In genomic region chr11:116513894-116514293, GRCh38 we compare ENCODE assay signal across 8 cellular contexts.
DNase-seq lines count a peak whose midpoint lies in the region; ATAC-seq, FAIRE-seq and TF ChIP-seq lines count a peak whose summit lies in the region.

No MANE protein-coding gene starts in this region.

- H3K4me3 ChIP-seq in SU-DHL-6 (ENCODE audit: insufficient read depth, low read length, poor library complexity, severe bottlenecking) (no peak overlapping the region), keratinocyte (ENCODE audit: control insufficient read depth in 2 of 3, extremely low read depth in 1 of 3, insufficient read depth in 2 of 3, low read depth in 1 of 3, low read length in 3 of 3) (no peak overlapping the region), sigmoid colon (no peak overlapping the region), ovary (no peak overlapping the region)

- no peaks in the 10 kb centered on the region for H3K4me1 ChIP-seq in keratinocyte (ENCODE audit: control insufficient read depth, extremely low read depth, insufficient read depth, low read length)
- H3K4me1 ChIP-seq in sigmoid colon: peaks cover 0 to 12% (median 3%) of the 10 kb centered on the region in 4 donors
- no peaks in the 10 kb centered on the region for H3K4me1 ChIP-seq in ovary (ENCODE audit: insufficient read depth)

- in situ Hi-C loops in GM13976 (cut with MboI; ENCODE audit: low sequenced_read_pairs, unreplicated experiment): no loop called here

- TF ChIP-seq EP300 in sigmoid colon (IDR thresholded peaks at IDR 0.05) (no peak), ovary (IDR thresholded peaks at IDR 0.05) (no peak)

- no peaks in the 10 kb centered on the region for H3K9me1 ChIP-seq in keratinocyte (ENCODE audit: control insufficient read depth, extremely low read depth, insufficient read depth, low read length)

- FAIRE-seq in keratinocyte (lab: Jason Lieb, UNC): no peak

- H4K20me1 ChIP-seq in SU-DHL-6 (ENCODE audit: low read depth, low read length) (no peaks in the 10 kb centered on the region), keratinocyte (ENCODE audit: control insufficient read depth, extremely low read depth, insufficient read depth, low read length) (no peaks in the 10 kb centered on the region)

- H3K27ac ChIP-seq in SU-DHL-6 (ENCODE audit: low read depth, low read length) (no peak overlapping the region), keratinocyte (ENCODE audit: control insufficient read depth, insufficient read depth, low read length) (no peak overlapping the region), sigmoid colon (no peak overlapping the region), ovary (no peak overlapping the region)

- intact Hi-C loops in sigmoid colon (cut with DNase I) (no loop called here), ovary (cut with DNase I) (no loop called here)

- H3K36me3 ChIP-seq in SU-DHL-6 (ENCODE audit: low read length) (no peaks in the 10 kb centered on the region), keratinocyte (ENCODE audit: control insufficient read depth in 2 of 2, extremely low read depth in 1 of 2, insufficient read depth in 2 of 2, low read length in 2 of 2) (no peaks in the 10 kb centered on the region), sigmoid colon (no peaks in the 10 kb centered on the region), ovary (no peaks in the 10 kb centered on the region)

- DNase-seq in CD1c-positive myeloid dendritic cell (ENCODE audit: extremely low spot score) (peak; percentile 22), GM13976 (ENCODE audit: low spot score) (peak; percentile 61), keratinocyte (ENCODE audit: low read depth, low spot score) (no peak), sigmoid colon (no peak), COR-L47 (lab: John Stamatoyannopoulos, UW) (no peak), ovary (no peak)

- H3K27me3 ChIP-seq in SU-DHL-6 (ENCODE audit: low read length) (no peaks in the 10 kb centered on the region), keratinocyte (ENCODE audit: control insufficient read depth, extremely low read depth, insufficient read depth, low read length) (no peaks in the 10 kb centered on the region), sigmoid colon (no peaks in the 10 kb centered on the region), ovary (no peaks in the 10 kb centered on the region)

- H3K9ac ChIP-seq in SU-DHL-6 (ENCODE audit: low read length) (no peak overlapping the region), keratinocyte (ENCODE audit: control insufficient read depth, extremely low read depth, insufficient read depth, low read length) (no peak overlapping the region)

- no peaks in the 10 kb centered on the region for H3K9me2 ChIP-seq in SU-DHL-6 (replicated peaks; ENCODE audit: insufficient read depth, low read length)

- ATAC-seq in HG03439 (IDR thresholded peaks at IDR 0.05; ENCODE audit: unreplicated experiment): no peak

- no peak overlapping the region for H3K4me2 ChIP-seq in SU-DHL-6 (ENCODE audit: low read depth, low read length, poor library complexity, severe bottlenecking)
- no peak overlapping the region for H3K4me2 ChIP-seq in keratinocyte (ENCODE audit: control insufficient read depth, extremely low read depth, insufficient read depth, low read depth, low read length)

- H2AFZ ChIP-seq in SU-DHL-6 (ENCODE audit: low read depth, low read length, severe bottlenecking): no peak overlapping the region
- no peak overlapping the region for H2AFZ ChIP-seq in keratinocyte (ENCODE audit: control insufficient read depth, low read length)

- no peaks in the 10 kb centered on the region for H3K79me2 ChIP-seq in SU-DHL-6 (ENCODE audit: insufficient read depth, low read length)
- H3K79me2 ChIP-seq in keratinocyte (ENCODE audit: control insufficient read depth, insufficient read depth, low read length): no peaks in the 10 kb centered on the region

- dilution Hi-C loops in keratinocyte (cut with MboI; ENCODE audit: extremely low pct_ligation_motif_present, low sequenced_read_pairs): no loop called here

- H3K9me3 ChIP-seq in SU-DHL-6 (ENCODE audit: insufficient read depth, low read length): no peaks in the 10 kb centered on the region
- no peaks in the 10 kb centered on the region for H3K9me3 ChIP-seq in keratinocyte (ENCODE audit: control insufficient read depth, low read depth, low read length)
- H3K9me3 ChIP-seq in sigmoid colon: no peaks in the 10 kb centered on the region
- no peaks in the 10 kb centered on the region for H3K9me3 ChIP-seq in ovary

- TF ChIP-seq CTCF in GM13976 (IDR thresholded peaks at IDR 0.05; ENCODE audit: borderline replicate concordance, control extremely low read depth, extremely low read depth, insufficient read depth, missing control alignments): peak; percentile 15
- TF ChIP-seq CTCF in SU-DHL-6 (IDR thresholded peaks at IDR 0.05; ENCODE audit: insufficient read depth, low read length, poor library complexity, severe bottlenecking): peak; percentile 18
- peak; percentile 32 to 68 (median 47) for TF ChIP-seq CTCF in keratinocyte (optimal IDR thresholded peaks at IDR 0.05 in 1 of 3, IDR thresholded peaks at IDR 0.05 in 1 of 3, conservative IDR thresholded peaks at IDR 0.05 in 1 of 3; ENCODE audit: extremely low read depth in 1 of 3, insufficient read depth in 2 of 3, low read length in 3 of 3)
- no peak for TF ChIP-seq CTCF in sigmoid colon (IDR thresholded peaks at IDR 0.05)
- TF ChIP-seq CTCF in ovary (IDR thresholded peaks at IDR 0.05): no peak

- TF ChIP-seq POLR2A in sigmoid colon (IDR thresholded peaks at IDR 0.05): no peak
- no peak for TF ChIP-seq POLR2A in ovary (IDR thresholded peaks at IDR 0.05)

- no peaks in the 10 kb centered on the region for H3F3A ChIP-seq in SU-DHL-6 (ENCODE audit: insufficient read depth)

- WGBS in sigmoid colon, 2 donors: 48 to 51% methylated on average over 8 of the region's 8 CpGs
- 69 to 72% (median 70%) methylated on average over 8 of the region's 8 CpGs for WGBS in ovary, 3 donors

Comparison
In these comparisons a context has a peak if more than half of its experiments do, and no peak if none do; other contexts are left out.
1. DNase-seq: peak in CD1c-positive myeloid dendritic cell (single experiment) and GM13976 (single experiment); none in keratinocyte (single experiment), sigmoid colon (single experiment), COR-L47 (single experiment) and ovary (0 of 5).
2. CTCF ChIP-seq: peak in GM13976 (single experiment), SU-DHL-6 (single experiment) and keratinocyte (3 of 3); none in sigmoid colon (0 of 4) and ovary (0 of 3).